Comparison of ENCODE assay signal across 11 cellular contexts in the genomic region with DNA sequence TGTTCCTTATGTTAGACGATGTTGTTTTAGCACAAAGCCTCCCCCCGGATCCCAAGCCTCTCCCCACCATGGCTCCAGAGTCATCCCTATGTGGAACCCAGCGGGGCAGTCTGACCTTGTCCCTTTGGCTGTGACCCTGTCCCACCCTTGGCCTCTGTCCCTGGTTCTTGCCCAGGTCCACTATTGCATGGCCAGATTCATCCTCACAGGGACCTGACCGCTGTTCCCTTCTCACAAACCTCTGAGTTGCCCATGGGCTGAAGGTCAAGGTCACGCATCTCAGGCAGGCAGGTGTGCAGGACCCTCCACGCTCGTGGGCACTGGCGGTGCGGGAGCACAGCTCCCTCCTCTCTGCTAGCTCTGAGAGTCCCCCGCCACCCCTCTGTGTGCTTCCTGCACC. TPM values are rescaled to one million over a fixed set of nuclear protein-coding genes. Genes with fewer than 3 reads are reported as not detected.
DNase-seq lines count a peak whose midpoint lies in the region; ATAC-seq, FAIRE-seq and TF ChIP-seq lines count a peak whose summit lies in the region.
"Had no signal": no experiment of that assay in that cellular context is flagged by ENCODE, and none has a peak within 500 bp of the region (broad histone marks: within the 10 kb centered on the region; RNA-seq: fewer than 3 reads in every experiment).

No MANE protein-coding gene starts in this region.

- TF ChIP-seq EP300 in stomach (IDR thresholded peaks at IDR 0.05), result no peak

- intact Hi-C loops in kidney (cut with DNase I) (no loop called here), stomach (cut with DNase I; ENCODE audit: low total_unique reads) (no loop called here)

- TF ChIP-seq POLR2A in stomach (IDR thresholded peaks at IDR 0.05), result no peak

- no peak overlapping the region for H3K27ac Mint-ChIP-seq in activated T-cell treated with anti-CD3 and anti-CD28 coated beads, Interleukin-2, amount 50 U/mL, for 72 hours
- H3K27ac Mint-ChIP-seq in activated CD8-positive, alpha-beta T cell treated with anti-CD3 and anti-CD28 coated beads, Interleukin-2, amount 10 ng/mL, durations not matched to agents 7 days and 5 days, result peak overlapping the region; percentile 76

- POLR2A ChIA-PET in activated CD8-positive, alpha-beta T cell treated with anti-CD3 and anti-CD28 coated beads, Interleukin-2, amount 10 ng/mL, durations not matched to agents 7 days and 5 days (lab: Charles Lee), result interaction anchor here (1.3 kb wide), 1 partner anchor 33 kb away, joined by 3 read pairs; no protein-coding TSS in a partner anchor

- DNase-seq in activated T-cell treated with anti-CD3 and anti-CD28 coated beads, Interleukin-2, amount 50 U/mL, for 72 hours, result no peak
- DNase-seq in activated T-cell treated with anti-CD3 and anti-CD28 coated beads, Interleukin-2, amount 50 U/mL, for 1 hour, result no peak
- DNase-seq in activated CD8-positive, alpha-beta T cell treated with anti-CD3 and anti-CD28 coated beads, Interleukin-2, amount 10 ng/mL, durations not matched to agents 7 days and 5 days, result no peak
- DNase-seq in kidney, result peak; percentile 68
- no peak for DNase-seq in stomach
- DNase-seq in NCI-H748 treated with DMSO at 0.1 percent for 48 hours (lab: John Stamatoyannopoulos, UW), result no peak
- DNase-seq in SKM-1 (lab: John Stamatoyannopoulos, UW; ENCODE audit: unreplicated experiment), result no peak
- DNase-seq: T1000 had no signal

- H3K9me3 ChIP-seq in kidney (ENCODE audit: control insufficient read depth in 1 of 2, low read length in 2 of 2) (no peaks in the 10 kb centered on the region), stomach (no peaks in the 10 kb centered on the region)
- H3K9me3 ChIP-seq: adrenal gland, mucosa of descending colon had no signal

- H3K27me3 ChIP-seq in stomach, result no peaks in the 10 kb centered on the region
- H3K27me3 ChIP-seq: adrenal gland had no signal

- 81 to 88% (median 84%) methylated on average over 9 to 10 of the region's 10 CpGs for WGBS in stomach, 5 donors

- CTCF ChIA-PET in activated CD8-positive, alpha-beta T cell treated with anti-CD3 and anti-CD28 coated beads, Interleukin-2, amount 10 ng/mL, durations not matched to agents 7 days and 5 days (lab: Charles Lee), result interaction anchor here (1.2 to 2.6 kb wide), 3 partner anchors 24 to 71 kb away, joined by 3 to 10 read pairs (median 6); no protein-coding TSS in a partner anchor

- no peaks in the 10 kb centered on the region for H3K27me3 Mint-ChIP-seq in activated T-cell treated with anti-CD3 and anti-CD28 coated beads, Interleukin-2, amount 50 U/mL, for 72 hours (ENCODE audit: low read depth)
- H3K27me3 Mint-ChIP-seq in activated CD8-positive, alpha-beta T cell treated with anti-CD3 and anti-CD28 coated beads, Interleukin-2, amount 10 ng/mL, durations not matched to agents 7 days and 5 days (ENCODE audit: low read depth), result no peaks in the 10 kb centered on the region

- no peak for FAIRE-seq in kidney (lab: Jason Lieb, UNC)

- H3K4me1 Mint-ChIP-seq in activated T-cell treated with anti-CD3 and anti-CD28 coated beads, Interleukin-2, amount 50 U/mL, for 72 hours (ENCODE audit: low read depth), result peaks cover 100% of the 10 kb centered on the region
- H3K4me1 Mint-ChIP-seq in activated CD8-positive, alpha-beta T cell treated with anti-CD3 and anti-CD28 coated beads, Interleukin-2, amount 10 ng/mL, durations not matched to agents 7 days and 5 days (ENCODE audit: low read depth), result peaks cover 89% of the 10 kb centered on the region

- TF ChIP-seq CTCF in kidney (IDR thresholded peaks at IDR 0.05; ENCODE audit: borderline replicate concordance, extremely low read depth, insufficient read depth), result no peak
- TF ChIP-seq CTCF in stomach (IDR thresholded peaks at IDR 0.05), result no peak

- H3K4me3 ChIP-seq in kidney (ENCODE audit: low read length in 2 of 2) (no peak overlapping the region), stomach (peak overlapping the region in 1 of 4 donors; percentile 21)
- H3K4me3 ChIP-seq: adrenal gland, mucosa of descending colon had no signal

- H3K4me1 ChIP-seq in kidney (ENCODE audit: control insufficient read depth in 1 of 2, insufficient read depth in 1 of 2, low read depth in 1 of 2, low read length in 2 of 2) (peaks cover 68 to 75% of the 10 kb centered on the region in 2 donors), stomach (peaks cover 68 to 100% (median 95%) of the 10 kb centered on the region in 4 donors)

- ATAC-seq in activated T-cell treated with anti-CD3 and anti-CD28 coated beads, Interleukin-2, amount 50 U/mL, for 72 hours (replicated peaks in 1 of 2), result no peak
- ATAC-seq in activated CD8-positive, alpha-beta T cell treated with anti-CD3 and anti-CD28 coated beads, Interleukin-2, amount 10 ng/mL, durations not matched to agents 7 days and 5 days, result peak; percentile 11
- ATAC-seq in HG02678 (IDR thresholded peaks at IDR 0.05; ENCODE audit: unreplicated experiment), result no peak

- H3K9ac ChIP-seq in kidney (ENCODE audit: low read length in 2 of 2), result peak overlapping the region; percentile 20 to 30

- peak overlapping the region; percentile 71 to 90 for H3K4me3 Mint-ChIP-seq in activated T-cell treated with anti-CD3 and anti-CD28 coated beads, Interleukin-2, amount 50 U/mL, for 72 hours
- H3K4me3 Mint-ChIP-seq in activated CD8-positive, alpha-beta T cell treated with anti-CD3 and anti-CD28 coated beads, Interleukin-2, amount 10 ng/mL, durations not matched to agents 7 days and 5 days, result no peak overlapping the region

- H3K27ac ChIP-seq in kidney (ENCODE audit: low read depth in 2 of 2, low read length in 2 of 2), result peak overlapping the region; percentile 74 to 84
- peak overlapping the region in 4 of 5 donors; percentile 48 to 86 (median 70) for H3K27ac ChIP-seq in stomach

- no peaks in the 10 kb centered on the region for H3K36me3 ChIP-seq in kidney (ENCODE audit: control insufficient read depth in 1 of 2, insufficient read depth in 2 of 2, low read length in 2 of 2)
- no peaks in the 10 kb centered on the region for H3K36me3 ChIP-seq in stomach
- H3K36me3 ChIP-seq: adrenal gland had no signal

- no peaks in the 10 kb centered on the region for H3K9me3 Mint-ChIP-seq in activated T-cell treated with anti-CD3 and anti-CD28 coated beads, Interleukin-2, amount 50 U/mL, for 72 hours
- H3K9me3 Mint-ChIP-seq in activated CD8-positive, alpha-beta T cell treated with anti-CD3 and anti-CD28 coated beads, Interleukin-2, amount 10 ng/mL, durations not matched to agents 7 days and 5 days (ENCODE audit: insufficient read depth), result no peaks in the 10 kb centered on the region

- H3K36me3 Mint-ChIP-seq in activated T-cell treated with anti-CD3 and anti-CD28 coated beads, Interleukin-2, amount 50 U/mL, for 72 hours (ENCODE audit: insufficient read depth in 2 of 2), result no peaks in the 10 kb centered on the region
- H3K36me3 Mint-ChIP-seq in activated CD8-positive, alpha-beta T cell treated with anti-CD3 and anti-CD28 coated beads, Interleukin-2, amount 10 ng/mL, durations not matched to agents 7 days and 5 days (ENCODE audit: low read depth), result peaks cover 7% of the 10 kb centered on the region

RNA-seq across cellular contexts. Expression of a gene that starts 39.0 kb away (rescaled TPM):
- 10 to 100 TPM; 40.3 to 50.0 TPM for total RNA-seq in activated T-cell treated with anti-CD3 and anti-CD28 coated beads, Interleukin-2, amount 50 U/mL, for 72 hours
- total RNA-seq in activated CD8-positive, alpha-beta T cell treated with anti-CD3 and anti-CD28 coated beads, Interleukin-2, amount 10 ng/mL, durations not matched to agents 7 days and 5 days, result 10 to 100 TPM; 31.1 to 31.9 TPM
- 97.7 TPM for total RNA-seq in kidney
- polyA plus RNA-seq in kidney (ENCODE audit: insufficient read depth, low read depth, low replicate concordance), result 45.0 TPM
- 10 to 100 TPM; 12.8 to 80.1 (median 41.5) TPM for total RNA-seq in stomach
- 10 to 100 TPM; 10.4 to 14.7 (median 14.1) TPM for polyA plus RNA-seq in stomach
